1 cellular context compared by ENCODE assay signal in the genomic region with DNA sequence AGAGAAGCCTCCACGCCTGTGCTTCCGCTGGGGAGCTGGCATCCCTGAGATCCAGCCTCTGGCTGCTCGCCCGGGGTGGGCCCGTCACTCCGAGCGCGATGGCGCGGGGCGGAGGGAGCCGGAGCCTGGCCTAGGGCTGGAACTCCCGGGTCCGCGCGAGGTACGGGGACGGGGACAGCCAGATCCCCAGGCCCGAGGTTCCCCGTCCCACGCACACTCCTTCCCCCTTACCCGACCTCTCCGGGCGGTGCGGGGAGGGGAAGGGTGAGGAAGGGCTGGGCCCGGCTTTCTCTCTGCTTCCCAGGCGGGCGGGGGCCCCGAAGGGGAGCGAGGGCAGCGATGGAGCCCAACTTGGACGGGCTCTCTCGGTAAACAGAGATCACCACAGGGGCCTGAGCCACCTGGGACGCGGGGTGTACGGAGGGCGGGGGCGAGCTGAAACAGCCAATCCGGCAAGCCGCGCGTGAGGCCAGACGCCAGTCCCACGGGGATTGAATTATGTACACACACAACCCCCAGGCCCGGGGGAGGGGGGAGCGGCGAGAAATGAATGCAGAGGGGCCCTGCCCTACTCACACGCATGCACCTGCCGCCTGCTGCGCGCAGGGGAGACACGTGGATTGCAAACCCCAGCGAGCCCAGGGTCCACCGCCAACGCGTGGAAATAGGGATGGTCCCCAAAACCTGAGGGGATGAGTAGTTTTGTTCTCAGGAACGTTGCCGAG.
TF ChIP-seq lines count a peak whose summit lies in the region.

A gene with protein sequence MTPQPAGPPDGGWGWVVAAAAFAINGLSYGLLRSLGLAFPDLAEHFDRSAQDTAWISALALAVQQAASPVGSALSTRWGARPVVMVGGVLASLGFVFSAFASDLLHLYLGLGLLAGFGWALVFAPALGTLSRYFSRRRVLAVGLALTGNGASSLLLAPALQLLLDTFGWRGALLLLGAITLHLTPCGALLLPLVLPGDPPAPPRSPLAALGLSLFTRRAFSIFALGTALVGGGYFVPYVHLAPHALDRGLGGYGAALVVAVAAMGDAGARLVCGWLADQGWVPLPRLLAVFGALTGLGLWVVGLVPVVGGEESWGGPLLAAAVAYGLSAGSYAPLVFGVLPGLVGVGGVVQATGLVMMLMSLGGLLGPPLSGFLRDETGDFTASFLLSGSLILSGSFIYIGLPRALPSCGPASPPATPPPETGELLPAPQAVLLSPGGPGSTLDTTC (minus strand): TSS at position 549 of the 725 bp plus-strand sequence. CDS start 579 bp downstream, outside the sequence.

TF ChIP-seq in GM12878, 131 proteins besides CTCF, POLR2A, EP300 and RAD21 (continued from another document and continues in another):
- TF ChIP-seq, protein P1, sequence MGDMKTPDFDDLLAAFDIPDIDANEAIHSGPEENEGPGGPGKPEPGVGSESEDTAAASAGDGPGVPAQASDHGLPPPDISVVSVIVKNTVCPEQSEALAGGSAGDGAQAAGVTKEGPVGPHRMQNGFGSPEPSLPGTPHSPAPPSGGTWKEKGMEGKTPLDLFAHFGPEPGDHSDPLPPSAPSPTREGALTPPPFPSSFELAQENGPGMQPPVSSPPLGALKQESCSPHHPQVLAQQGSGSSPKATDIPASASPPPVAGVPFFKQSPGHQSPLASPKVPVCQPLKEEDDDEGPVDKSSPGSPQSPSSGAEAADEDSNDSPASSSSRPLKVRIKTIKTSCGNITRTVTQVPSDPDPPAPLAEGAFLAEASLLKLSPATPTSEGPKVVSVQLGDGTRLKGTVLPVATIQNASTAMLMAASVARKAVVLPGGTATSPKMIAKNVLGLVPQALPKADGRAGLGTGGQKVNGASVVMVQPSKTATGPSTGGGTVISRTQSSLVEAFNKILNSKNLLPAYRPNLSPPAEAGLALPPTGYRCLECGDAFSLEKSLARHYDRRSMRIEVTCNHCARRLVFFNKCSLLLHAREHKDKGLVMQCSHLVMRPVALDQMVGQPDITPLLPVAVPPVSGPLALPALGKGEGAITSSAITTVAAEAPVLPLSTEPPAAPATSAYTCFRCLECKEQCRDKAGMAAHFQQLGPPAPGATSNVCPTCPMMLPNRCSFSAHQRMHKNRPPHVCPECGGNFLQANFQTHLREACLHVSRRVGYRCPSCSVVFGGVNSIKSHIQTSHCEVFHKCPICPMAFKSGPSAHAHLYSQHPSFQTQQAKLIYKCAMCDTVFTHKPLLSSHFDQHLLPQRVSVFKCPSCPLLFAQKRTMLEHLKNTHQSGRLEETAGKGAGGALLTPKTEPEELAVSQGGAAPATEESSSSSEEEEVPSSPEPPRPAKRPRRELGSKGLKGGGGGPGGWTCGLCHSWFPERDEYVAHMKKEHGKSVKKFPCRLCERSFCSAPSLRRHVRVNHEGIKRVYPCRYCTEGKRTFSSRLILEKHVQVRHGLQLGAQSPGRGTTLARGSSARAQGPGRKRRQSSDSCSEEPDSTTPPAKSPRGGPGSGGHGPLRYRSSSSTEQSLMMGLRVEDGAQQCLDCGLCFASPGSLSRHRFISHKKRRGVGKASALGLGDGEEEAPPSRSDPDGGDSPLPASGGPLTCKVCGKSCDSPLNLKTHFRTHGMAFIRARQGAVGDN (IDR thresholded peaks at IDR 0.05), result peak; percentile 74
- TF ChIP-seq ZZZ3 (IDR thresholded peaks at IDR 0.05; ENCODE audit: control insufficient read depth, insufficient read length, low read depth) (no peak), ZNF217 (IDR thresholded peaks at IDR 0.05) (no peak), KLF5 (IDR thresholded peaks at IDR 0.05; ENCODE audit: partially characterized antibody) (no peak), CBX5 (IDR thresholded peaks at IDR 0.05; ENCODE audit: low read depth) (no peak), SRF (IDR thresholded peaks at IDR 0.05; ENCODE audit: low read depth in 2 of 2, low read length in 2 of 2) (no peak), NFYA (IDR thresholded peaks at IDR 0.05; ENCODE audit: borderline replicate concordance, low read depth, low read length) (no peak), ZBTB11 (CRISPR knock-in tag; IDR thresholded peaks at IDR 0.05) (no peak), ATF7 (IDR thresholded peaks at IDR 0.05; ENCODE audit: low read depth) (peak; percentile 48; the same call in 1 of the 2 replicates), IKZF1 (conservative IDR thresholded peaks at IDR 0.05) (peak; percentile 51), BCL11A (IDR thresholded peaks at IDR 0.05; ENCODE audit: low read depth, low read length) (no peak), MTA3 (IDR thresholded peaks at IDR 0.05; ENCODE audit: borderline replicate concordance, low read length) (no peak), SPI1 (IDR thresholded peaks at IDR 0.05; ENCODE audit: borderline replicate concordance, insufficient read depth, low read depth, low read length) (no peak), ZBTB33 (IDR thresholded peaks at IDR 0.05) (no peak), RAD51 (IDR thresholded peaks at IDR 0.05) (no peak), CBX3 (IDR thresholded peaks at IDR 0.05; ENCODE audit: borderline replicate concordance, low read depth) (no peak), TARDBP (IDR thresholded peaks at IDR 0.05; ENCODE audit: borderline replicate concordance) (0 out of 2 replicates have a peak, but pooled peaks have one; percentile 19), TCF7 (IDR thresholded peaks at IDR 0.05; ENCODE audit: borderline replicate concordance) (no peak), JUNB (IDR thresholded peaks at IDR 0.05) (no peak), TCF12 (IDR thresholded peaks at IDR 0.05; ENCODE audit: low read depth, low read length) (peak; percentile 67; the same call in 1 of the 2 replicates), FOS (IDR thresholded peaks at IDR 0.05; ENCODE audit: borderline replicate concordance, extremely low read depth, insufficient read length) (no peak), CHD2 (IDR thresholded peaks at IDR 0.05; ENCODE audit: borderline replicate concordance, low read depth, low read length) (0 out of 2 replicates have a peak, but pooled peaks have one; percentile 29), FOXK2 (IDR thresholded peaks at IDR 0.05) (no peak), CEBPB (IDR thresholded peaks at IDR 0.05; ENCODE audit: borderline replicate concordance in 1 of 2, low read depth in 2 of 2, low read length in 2 of 2) (no peak), STAT3 (IDR thresholded peaks at IDR 0.05; ENCODE audit: low read depth, low read length) (no peak), KDM1A (IDR thresholded peaks at IDR 0.05; ENCODE audit: borderline replicate concordance) (no peak), CREM (IDR thresholded peaks at IDR 0.05; ENCODE audit: low read depth) (peak; percentile 41; the same call in 1 of the 2 replicates), RCOR1 (conservative IDR thresholded peaks at IDR 0.05; ENCODE audit: low read depth, low read length) (no peak), SREBF1 (IDR thresholded peaks at IDR 0.05; ENCODE audit: low read length) (no peak), CBFB (IDR thresholded peaks at IDR 0.05; ENCODE audit: low read depth) (no peak), CHD4 (IDR thresholded peaks at IDR 0.05) (no peak), MYB (IDR thresholded peaks at IDR 0.05; ENCODE audit: borderline replicate concordance, low read depth, low read length) (no peak), GATAD2B (conservative IDR thresholded peaks at IDR 0.05; ENCODE audit: low read depth) (no peak)
- TF ChIP-seq, protein P2, sequence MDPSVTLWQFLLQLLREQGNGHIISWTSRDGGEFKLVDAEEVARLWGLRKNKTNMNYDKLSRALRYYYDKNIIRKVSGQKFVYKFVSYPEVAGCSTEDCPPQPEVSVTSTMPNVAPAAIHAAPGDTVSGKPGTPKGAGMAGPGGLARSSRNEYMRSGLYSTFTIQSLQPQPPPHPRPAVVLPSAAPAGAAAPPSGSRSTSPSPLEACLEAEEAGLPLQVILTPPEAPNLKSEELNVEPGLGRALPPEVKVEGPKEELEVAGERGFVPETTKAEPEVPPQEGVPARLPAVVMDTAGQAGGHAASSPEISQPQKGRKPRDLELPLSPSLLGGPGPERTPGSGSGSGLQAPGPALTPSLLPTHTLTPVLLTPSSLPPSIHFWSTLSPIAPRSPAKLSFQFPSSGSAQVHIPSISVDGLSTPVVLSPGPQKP (IDR thresholded peaks at IDR 0.05; ENCODE audit: low read depth, low read length), result no peak
- TF ChIP-seq, protein P3, sequence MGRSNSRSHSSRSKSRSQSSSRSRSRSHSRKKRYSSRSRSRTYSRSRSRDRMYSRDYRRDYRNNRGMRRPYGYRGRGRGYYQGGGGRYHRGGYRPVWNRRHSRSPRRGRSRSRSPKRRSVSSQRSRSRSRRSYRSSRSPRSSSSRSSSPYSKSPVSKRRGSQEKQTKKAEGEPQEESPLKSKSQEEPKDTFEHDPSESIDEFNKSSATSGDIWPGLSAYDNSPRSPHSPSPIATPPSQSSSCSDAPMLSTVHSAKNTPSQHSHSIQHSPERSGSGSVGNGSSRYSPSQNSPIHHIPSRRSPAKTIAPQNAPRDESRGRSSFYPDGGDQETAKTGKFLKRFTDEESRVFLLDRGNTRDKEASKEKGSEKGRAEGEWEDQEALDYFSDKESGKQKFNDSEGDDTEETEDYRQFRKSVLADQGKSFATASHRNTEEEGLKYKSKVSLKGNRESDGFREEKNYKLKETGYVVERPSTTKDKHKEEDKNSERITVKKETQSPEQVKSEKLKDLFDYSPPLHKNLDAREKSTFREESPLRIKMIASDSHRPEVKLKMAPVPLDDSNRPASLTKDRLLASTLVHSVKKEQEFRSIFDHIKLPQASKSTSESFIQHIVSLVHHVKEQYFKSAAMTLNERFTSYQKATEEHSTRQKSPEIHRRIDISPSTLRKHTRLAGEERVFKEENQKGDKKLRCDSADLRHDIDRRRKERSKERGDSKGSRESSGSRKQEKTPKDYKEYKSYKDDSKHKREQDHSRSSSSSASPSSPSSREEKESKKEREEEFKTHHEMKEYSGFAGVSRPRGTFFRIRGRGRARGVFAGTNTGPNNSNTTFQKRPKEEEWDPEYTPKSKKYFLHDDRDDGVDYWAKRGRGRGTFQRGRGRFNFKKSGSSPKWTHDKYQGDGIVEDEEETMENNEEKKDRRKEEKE (IDR thresholded peaks at IDR 0.05), result no peak
- TF ChIP-seq, protein P4, sequence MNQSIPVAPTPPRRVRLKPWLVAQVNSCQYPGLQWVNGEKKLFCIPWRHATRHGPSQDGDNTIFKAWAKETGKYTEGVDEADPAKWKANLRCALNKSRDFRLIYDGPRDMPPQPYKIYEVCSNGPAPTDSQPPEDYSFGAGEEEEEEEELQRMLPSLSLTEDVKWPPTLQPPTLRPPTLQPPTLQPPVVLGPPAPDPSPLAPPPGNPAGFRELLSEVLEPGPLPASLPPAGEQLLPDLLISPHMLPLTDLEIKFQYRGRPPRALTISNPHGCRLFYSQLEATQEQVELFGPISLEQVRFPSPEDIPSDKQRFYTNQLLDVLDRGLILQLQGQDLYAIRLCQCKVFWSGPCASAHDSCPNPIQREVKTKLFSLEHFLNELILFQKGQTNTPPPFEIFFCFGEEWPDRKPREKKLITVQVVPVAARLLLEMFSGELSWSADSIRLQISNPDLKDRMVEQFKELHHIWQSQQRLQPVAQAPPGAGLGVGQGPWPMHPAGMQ (IDR thresholded peaks at IDR 0.05; ENCODE audit: borderline replicate concordance), result no peak
- TF ChIP-seq, protein P5, sequence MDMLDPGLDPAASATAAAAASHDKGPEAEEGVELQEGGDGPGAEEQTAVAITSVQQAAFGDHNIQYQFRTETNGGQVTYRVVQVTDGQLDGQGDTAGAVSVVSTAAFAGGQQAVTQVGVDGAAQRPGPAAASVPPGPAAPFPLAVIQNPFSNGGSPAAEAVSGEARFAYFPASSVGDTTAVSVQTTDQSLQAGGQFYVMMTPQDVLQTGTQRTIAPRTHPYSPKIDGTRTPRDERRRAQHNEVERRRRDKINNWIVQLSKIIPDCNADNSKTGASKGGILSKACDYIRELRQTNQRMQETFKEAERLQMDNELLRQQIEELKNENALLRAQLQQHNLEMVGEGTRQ (IDR thresholded peaks at IDR 0.05; ENCODE audit: borderline replicate concordance, low read depth, low read length), result no peak
